ENCODE assay signal across 8 cellular contexts in the genomic region with DNA sequence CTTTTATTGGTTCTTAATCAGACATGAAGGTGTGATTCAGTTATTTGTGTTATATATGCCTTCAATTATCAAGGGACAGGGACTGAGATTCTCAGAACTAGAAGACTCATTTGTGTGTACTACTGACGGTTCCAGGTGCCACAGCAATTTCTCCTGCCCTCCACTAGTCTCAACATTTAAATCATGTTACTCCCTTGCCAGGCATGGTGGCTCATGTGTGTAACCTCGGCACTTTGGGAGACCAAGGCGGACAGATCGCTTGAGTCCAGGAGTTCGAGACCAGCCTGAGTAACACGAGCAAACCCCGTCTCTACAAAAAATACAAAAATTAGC. TPM values are rescaled to one million over a fixed set of nuclear protein-coding genes. Genes with fewer than 3 reads are reported as not detected.
DNase-seq lines count a peak whose midpoint lies in the region; ATAC-seq, FAIRE-seq and TF ChIP-seq lines count a peak whose summit lies in the region.

No MANE protein-coding gene starts in this region.

- peak; percentile 39 for FAIRE-seq in keratinocyte (lab: Jason Lieb, UNC)

- peak overlapping the region; percentile 84 for H3K4me3 Mint-ChIP-seq in activated CD4-positive, alpha-beta T cell treated with anti-CD3 and anti-CD28 coated beads, Interleukin-2, amount 10 ng/mL, durations not matched to agents 7 days and 5 days
- H3K4me3 Mint-ChIP-seq in activated CD8-positive, alpha-beta T cell treated with anti-CD3 and anti-CD28 coated beads, Interleukin-2, amount 10 ng/mL, durations not matched to agents 7 days and 5 days = peak overlapping the region; percentile 83

- POLR2A ChIA-PET in activated CD4-positive, alpha-beta T cell treated with anti-CD3 and anti-CD28 coated beads, Interleukin-2, amount 10 ng/mL, durations not matched to agents 7 days and 5 days (lab: Charles Lee) = no interaction called here
- POLR2A ChIA-PET in activated CD8-positive, alpha-beta T cell treated with anti-CD3 and anti-CD28 coated beads, Interleukin-2, amount 10 ng/mL, durations not matched to agents 7 days and 5 days (lab: Charles Lee) = interaction anchor here (1.6 to 1.9 kb wide), 2 partner anchors 101 to 713 kb away, joined by 3 to 8 read pairs; a partner anchor contains a TSS

- peaks cover 24% of the 10 kb centered on the region for H3K36me3 Mint-ChIP-seq in activated CD4-positive, alpha-beta T cell treated with anti-CD3 and anti-CD28 coated beads, Interleukin-2, amount 10 ng/mL, durations not matched to agents 7 days and 5 days (ENCODE audit: low read depth)
- H3K36me3 Mint-ChIP-seq in activated CD8-positive, alpha-beta T cell treated with anti-CD3 and anti-CD28 coated beads, Interleukin-2, amount 10 ng/mL, durations not matched to agents 7 days and 5 days (ENCODE audit: low read depth) = peaks cover 33% of the 10 kb centered on the region

- H2AFZ ChIP-seq in keratinocyte (ENCODE audit: control insufficient read depth, low read length) = no peak overlapping the region

- H3K4me1 ChIP-seq in keratinocyte (ENCODE audit: control insufficient read depth, extremely low read depth, insufficient read depth, low read length) = peaks cover 31% of the 10 kb centered on the region
- peaks cover 47% of the 10 kb centered on the region for H3K4me1 ChIP-seq in suprapubic skin

- H3K27ac ChIP-seq in keratinocyte (ENCODE audit: control insufficient read depth, insufficient read depth, low read length) (no peak overlapping the region), suprapubic skin (peak overlapping the region; percentile 97)

- no peaks in the 10 kb centered on the region for H3K9me1 ChIP-seq in keratinocyte (ENCODE audit: control insufficient read depth, extremely low read depth, insufficient read depth, low read length)

- TF ChIP-seq POLR2A in suprapubic skin (IDR thresholded peaks at IDR 0.05) = no peak
- no peak for TF ChIP-seq POLR2A in GM18505 (IDR thresholded peaks at IDR 0.05; ENCODE audit: borderline replicate concordance, extremely low read depth, insufficient read depth, insufficient read length)

- 86% methylated on average over 7 of the region's 7 CpGs for WGBS in suprapubic skin

- no peak for ATAC-seq in activated CD8-positive, alpha-beta T cell treated with anti-CD3 and anti-CD28 coated beads, Interleukin-2, amount 10 ng/mL, durations not matched to agents 7 days and 5 days
- no peak for ATAC-seq in GM18505 (IDR thresholded peaks at IDR 0.05; ENCODE audit: unreplicated experiment)
- ATAC-seq in GM19395 (IDR thresholded peaks at IDR 0.05; ENCODE audit: unreplicated experiment) = no peak

- no peaks in the 10 kb centered on the region for H4K20me1 ChIP-seq in keratinocyte (ENCODE audit: control insufficient read depth, extremely low read depth, insufficient read depth, low read length)

- H3K9me3 ChIP-seq in keratinocyte (ENCODE audit: control insufficient read depth, low read depth, low read length) (no peaks in the 10 kb centered on the region), suprapubic skin (no peaks in the 10 kb centered on the region)

- no peak for TF ChIP-seq EP300 in suprapubic skin (IDR thresholded peaks at IDR 0.05)

- peaks cover 0 to 2% of the 10 kb centered on the region in 2 experiments for H3K36me3 ChIP-seq in keratinocyte (ENCODE audit: control insufficient read depth in 2 of 2, extremely low read depth in 1 of 2, insufficient read depth in 2 of 2, low read length in 2 of 2)
- H3K36me3 ChIP-seq in suprapubic skin = peaks cover 16% of the 10 kb centered on the region

- TF ChIP-seq CTCF in keratinocyte (optimal IDR thresholded peaks at IDR 0.05 in 1 of 3, IDR thresholded peaks at IDR 0.05 in 1 of 3, conservative IDR thresholded peaks at IDR 0.05 in 1 of 3; ENCODE audit: extremely low read depth in 1 of 3, insufficient read depth in 2 of 3, low read length in 3 of 3) = no peak
- no peak for TF ChIP-seq CTCF in suprapubic skin (IDR thresholded peaks at IDR 0.05)

- DNase-seq in activated CD4-positive, alpha-beta T cell treated with anti-CD3 and anti-CD28 coated beads, Interleukin-2, amount 10 ng/mL, durations not matched to agents 7 days and 5 days = no peak
- DNase-seq in activated CD4-positive, alpha-beta T cell treated with anti-CD3 and anti-CD28 coated beads, Interleukin-2, amount 50 U/mL, for 1 hour = no peak
- peak; percentile 30 for DNase-seq in activated CD8-positive, alpha-beta T cell treated with anti-CD3 and anti-CD28 coated beads, Interleukin-2, amount 10 ng/mL, durations not matched to agents 7 days and 5 days
- no peak for DNase-seq in keratinocyte (ENCODE audit: low read depth, low spot score)
- no peak for DNase-seq in suprapubic skin (ENCODE audit: low spot score in 2 of 2)
- no peak for DNase-seq in H4 (ENCODE audit: low spot score)

- no peaks in the 10 kb centered on the region for H3K9me3 Mint-ChIP-seq in activated CD4-positive, alpha-beta T cell treated with anti-CD3 and anti-CD28 coated beads, Interleukin-2, amount 10 ng/mL, durations not matched to agents 7 days and 5 days
- no peaks in the 10 kb centered on the region for H3K9me3 Mint-ChIP-seq in activated CD8-positive, alpha-beta T cell treated with anti-CD3 and anti-CD28 coated beads, Interleukin-2, amount 10 ng/mL, durations not matched to agents 7 days and 5 days (ENCODE audit: insufficient read depth)

- peak overlapping the region; percentile 97 for H3K27ac Mint-ChIP-seq in activated CD4-positive, alpha-beta T cell treated with anti-CD3 and anti-CD28 coated beads, Interleukin-2, amount 10 ng/mL, durations not matched to agents 7 days and 5 days
- peak overlapping the region; percentile 100 for H3K27ac Mint-ChIP-seq in activated CD8-positive, alpha-beta T cell treated with anti-CD3 and anti-CD28 coated beads, Interleukin-2, amount 10 ng/mL, durations not matched to agents 7 days and 5 days

- no peaks in the 10 kb centered on the region for H3K27me3 ChIP-seq in keratinocyte (ENCODE audit: control insufficient read depth, extremely low read depth, insufficient read depth, low read length)
- H3K27me3 ChIP-seq in suprapubic skin = no peaks in the 10 kb centered on the region

- H3K79me2 ChIP-seq in keratinocyte (ENCODE audit: control insufficient read depth, insufficient read depth, low read length) = peaks cover 41% of the 10 kb centered on the region

- H3K4me2 ChIP-seq in keratinocyte (ENCODE audit: control insufficient read depth, extremely low read depth, insufficient read depth, low read depth, low read length) = peak overlapping the region; percentile 82

- dilution Hi-C loops in keratinocyte (cut with MboI; ENCODE audit: extremely low pct_ligation_motif_present, low sequenced_read_pairs) = no loop called here

- CTCF ChIA-PET in activated CD4-positive, alpha-beta T cell treated with anti-CD3 and anti-CD28 coated beads, Interleukin-2, amount 10 ng/mL, durations not matched to agents 7 days and 5 days (lab: Charles Lee) = interaction anchor here (1.1 to 1.8 kb wide), 2 partner anchors 54 to 144 kb away, joined by 3 to 6 read pairs; no protein-coding TSS in a partner anchor
- CTCF ChIA-PET in activated CD8-positive, alpha-beta T cell treated with anti-CD3 and anti-CD28 coated beads, Interleukin-2, amount 10 ng/mL, durations not matched to agents 7 days and 5 days (lab: Charles Lee) = interaction anchor here (1.2 to 9.2 kb wide), 3 partner anchors 55 to 145 kb away, joined by 3 to 359 read pairs (median 14); no protein-coding TSS in a partner anchor

- H3K4me3 ChIP-seq in keratinocyte (ENCODE audit: control insufficient read depth in 2 of 3, extremely low read depth in 1 of 3, insufficient read depth in 2 of 3, low read depth in 1 of 3, low read length in 3 of 3) (peak overlapping the region; percentile 82 to 89 (median 83)), suprapubic skin (peak overlapping the region; percentile 99)

- H3K9ac ChIP-seq in keratinocyte (ENCODE audit: control insufficient read depth, extremely low read depth, insufficient read depth, low read length) = peak overlapping the region; percentile 90

- peaks cover 8% of the 10 kb centered on the region for H3K27me3 Mint-ChIP-seq in activated CD4-positive, alpha-beta T cell treated with anti-CD3 and anti-CD28 coated beads, Interleukin-2, amount 10 ng/mL, durations not matched to agents 7 days and 5 days
- H3K27me3 Mint-ChIP-seq in activated CD8-positive, alpha-beta T cell treated with anti-CD3 and anti-CD28 coated beads, Interleukin-2, amount 10 ng/mL, durations not matched to agents 7 days and 5 days (ENCODE audit: low read depth) = peaks cover 8% of the 10 kb centered on the region

- H3K4me1 Mint-ChIP-seq in activated CD4-positive, alpha-beta T cell treated with anti-CD3 and anti-CD28 coated beads, Interleukin-2, amount 10 ng/mL, durations not matched to agents 7 days and 5 days = peaks cover 57% of the 10 kb centered on the region
- peaks cover 55% of the 10 kb centered on the region for H3K4me1 Mint-ChIP-seq in activated CD8-positive, alpha-beta T cell treated with anti-CD3 and anti-CD28 coated beads, Interleukin-2, amount 10 ng/mL, durations not matched to agents 7 days and 5 days (ENCODE audit: low read depth)

RNA-seq across cellular contexts. Expression of a gene that starts 1.1 kb away (rescaled TPM):
- 100 to 1,000 TPM; 145 to 163 TPM for total RNA-seq in activated CD4-positive, alpha-beta T cell treated with anti-CD3 and anti-CD28 coated beads, Interleukin-2, amount 10 ng/mL, durations not matched to agents 7 days and 5 days
- total RNA-seq in activated CD8-positive, alpha-beta T cell treated with anti-CD3 and anti-CD28 coated beads, Interleukin-2, amount 10 ng/mL, durations not matched to agents 7 days and 5 days = 100 to 1,000 TPM; 131 to 144 TPM
- 126 to 156 TPM (median 134 TPM) in 3 replicates for polyA plus RNA-seq in keratinocyte
- 110 TPM for polyA plus RNA-seq in keratinocyte (2011; ENCODE audit: low read depth)
- polyA plus RNA-seq in keratinocyte (2011; cell fraction: cytosol; rRNA removed) = 121 and 149 TPM in 2 replicates
- polyA plus RNA-seq in keratinocyte (2011; cell fraction: nucleus; rRNA removed) = 213 and 222 TPM in 2 replicates
- 122 and 150 TPM in 2 replicates for polyA plus RNA-seq in keratinocyte (2012; ENCODE audit: low replicate concordance)
- polyA minus RNA-seq in keratinocyte = 103 to 182 TPM (median 124 TPM) in 3 replicates
- 152 TPM for polyA minus RNA-seq in keratinocyte (2011; cell fraction: cytosol; rRNA and poly(A)+ RNA removed)
- polyA minus RNA-seq in keratinocyte (2011; cell fraction: nucleus; rRNA and poly(A)+ RNA removed) = 78.6 and 121 TPM in 2 replicates
- 10 to 100 TPM; 58.4 to 79.9 (median 69.5) TPM for total RNA-seq in suprapubic skin
- total RNA-seq in H4 (2014; rRNA removed; shearing (Covaris generic)) = 42.9 and 57.3 TPM in 2 replicates

RNA-seq across cellular contexts. Expression of a gene that starts 37.0 kb away (rescaled TPM):
- not detected for total RNA-seq in activated CD4-positive, alpha-beta T cell treated with anti-CD3 and anti-CD28 coated beads, Interleukin-2, amount 10 ng/mL, durations not matched to agents 7 days and 5 days
- not detected for total RNA-seq in activated CD8-positive, alpha-beta T cell treated with anti-CD3 and anti-CD28 coated beads, Interleukin-2, amount 10 ng/mL, durations not matched to agents 7 days and 5 days
- not detected in 3 replicates for polyA plus RNA-seq in keratinocyte
- polyA plus RNA-seq in keratinocyte (2011; ENCODE audit: low read depth) = not detected
- not detected in 2 replicates for polyA plus RNA-seq in keratinocyte (2011; cell fraction: cytosol; rRNA removed)
- not detected in 2 replicates for polyA plus RNA-seq in keratinocyte (2011; cell fraction: nucleus; rRNA removed)
- polyA plus RNA-seq in keratinocyte (2012; ENCODE audit: low replicate concordance) = 0.27 TPM in 1 of 2 replicates, not detected in the other
- not detected in 3 replicates for polyA minus RNA-seq in keratinocyte
- not detected for polyA minus RNA-seq in keratinocyte (2011; cell fraction: cytosol; rRNA and poly(A)+ RNA removed)
- not detected in 2 replicates for polyA minus RNA-seq in keratinocyte (2011; cell fraction: nucleus; rRNA and poly(A)+ RNA removed)
- total RNA-seq in suprapubic skin = 1 to 10 TPM in 1 of 4 donors, under 1 TPM in 2, not detected in 1; 0.21 to 1.1 (median 0.97) TPM
- total RNA-seq in H4 (2014; rRNA removed; shearing (Covaris generic)) = not detected in 2 replicates

RNA-seq across cellular contexts. Expression of a gene that starts 40.2 kb away (rescaled TPM):
- total RNA-seq in activated CD4-positive, alpha-beta T cell treated with anti-CD3 and anti-CD28 coated beads, Interleukin-2, amount 10 ng/mL, durations not matched to agents 7 days and 5 days = not detected
- total RNA-seq in activated CD8-positive, alpha-beta T cell treated with anti-CD3 and anti-CD28 coated beads, Interleukin-2, amount 10 ng/mL, durations not matched to agents 7 days and 5 days = not detected
- polyA plus RNA-seq in keratinocyte = not detected in 3 replicates
- not detected for polyA plus RNA-seq in keratinocyte (2011; ENCODE audit: low read depth)
- polyA plus RNA-seq in keratinocyte (2011; cell fraction: cytosol; rRNA removed) = not detected in 2 replicates
- polyA plus RNA-seq in keratinocyte (2011; cell fraction: nucleus; rRNA removed) = not detected in 2 replicates
- polyA plus RNA-seq in keratinocyte (2012; ENCODE audit: low replicate concordance) = not detected in 2 replicates
- not detected in 3 replicates for polyA minus RNA-seq in keratinocyte
- not detected for polyA minus RNA-seq in keratinocyte (2011; cell fraction: cytosol; rRNA and poly(A)+ RNA removed)
- not detected in 2 replicates for polyA minus RNA-seq in keratinocyte (2011; cell fraction: nucleus; rRNA and poly(A)+ RNA removed)
- 1 to 10 TPM; 1.8 to 4.1 (median 3.5) TPM for total RNA-seq in suprapubic skin
- total RNA-seq in H4 (2014; rRNA removed; shearing (Covaris generic)) = 1.6 TPM in 1 of 2 replicates, not detected in the other
